Comparison of ENCODE assay signal across 16 cellular contexts in genomic region chr13:21948781-21949474, GRCh38.
A peak's percentile ranks its signal among the peaks of the same experiment; 100 is the strongest.
DNase-seq lines count a peak whose midpoint lies in the region; ATAC-seq and TF ChIP-seq lines count a peak whose summit lies in the region.
"Had no signal": no experiment of that assay in that cellular context is flagged by ENCODE, and none has a peak within 500 bp of the region (broad histone marks: within the 10 kb centered on the region; RNA-seq: fewer than 3 reads in every experiment).

No MANE protein-coding gene starts in this region.

- TF ChIP-seq CTCF in nephron progenitor cell (IDR thresholded peaks at IDR 0.05) (no peak), esophagus muscularis mucosa (IDR thresholded peaks at IDR 0.05) (no peak)

- no peaks in the 10 kb centered on the region for H3K4me1 ChIP-seq in esophagus muscularis mucosa
- H3K4me1 ChIP-seq: vagina had no signal

- peaks cover 20% of the 10 kb centered on the region for H3K4me1 Mint-ChIP-seq in nephron progenitor cell
- H3K4me1 Mint-ChIP-seq: activated naive CD8-positive, alpha-beta T cell treated with anti-CD3 and anti-CD28 coated beads for 36 hours had no signal

- TF ChIP-seq EP300 in esophagus muscularis mucosa (IDR thresholded peaks at IDR 0.05) = no peak

- no peak overlapping the region for H3K27ac Mint-ChIP-seq in nephron progenitor cell
- H3K27ac Mint-ChIP-seq: activated naive CD8-positive, alpha-beta T cell treated with anti-CD3 and anti-CD28 coated beads for 36 hours; memory B cell; stimulated activated naive CD8-positive, alpha-beta T cell treated with anti-CD3 and anti-CD28 coated beads, Interleukin-15, Interleukin-2, amounts not matched to agents 100 ng/mL and 50 ng/mL, for 24 hours had no signal

- DNase-seq in nephron progenitor cell (no peak), iPS-NIHi7 (ENCODE audit: extremely low spot score) (no peak), SHP77 treated with DMSO at 0.1 percent for 48 hours (lab: John Stamatoyannopoulos, UW) (no peak), esophagus muscularis mucosa (ENCODE audit: extremely low spot score) (no peak)
- DNase-seq: activated naive CD8-positive, alpha-beta T cell treated with anti-CD3 and anti-CD28 coated beads for 36 hours; C1 segment of cervical spinal cord; effector CD8-positive, alpha-beta T cell; GM23248; NCI-H446 treated with DMSO at 0.1 percent for 48 hours had no signal

- no peak for TF ChIP-seq POLR2A in esophagus muscularis mucosa (IDR thresholded peaks at IDR 0.05; ENCODE audit: low read depth)

- no peak overlapping the region for H3K4me3 ChIP-seq in esophagus muscularis mucosa
- H3K4me3 ChIP-seq: cardiac muscle cell, GM23248, vagina had no signal

- peaks cover 39% of the 10 kb centered on the region for H3K9me3 Mint-ChIP-seq in nephron progenitor cell

- intact Hi-C loops in esophagus muscularis mucosa (cut with DNase I) = no loop called here

- H3K27me3 ChIP-seq in esophagus muscularis mucosa = no peaks in the 10 kb centered on the region
- H3K27me3 ChIP-seq: cardiac muscle cell, vagina had no signal

- no peaks in the 10 kb centered on the region for H3K36me3 ChIP-seq in esophagus muscularis mucosa
- H3K36me3 ChIP-seq: cardiac muscle cell, vagina had no signal

- ATAC-seq in GM18909 (IDR thresholded peaks at IDR 0.05; ENCODE audit: poor library complexity, unreplicated experiment) = peak; percentile 83
- peak; percentile 66 for ATAC-seq in GM21619 (IDR thresholded peaks at IDR 0.05; ENCODE audit: unreplicated experiment)
- ATAC-seq in HG03066 (IDR thresholded peaks at IDR 0.05; ENCODE audit: low read depth, unreplicated experiment) = peak; percentile 64

- no peak overlapping the region for H3K27ac ChIP-seq in esophagus muscularis mucosa (replicated peaks in 1 of 4)
- H3K27ac ChIP-seq: cardiac muscle cell, GM23248, vagina had no signal

- no peaks in the 10 kb centered on the region for H3K27me3 Mint-ChIP-seq in nephron progenitor cell (ENCODE audit: low read depth, poor library complexity)
- H3K27me3 Mint-ChIP-seq: activated naive CD8-positive, alpha-beta T cell treated with anti-CD3 and anti-CD28 coated beads for 36 hours; stimulated activated naive CD8-positive, alpha-beta T cell treated with anti-CD3 and anti-CD28 coated beads, Interleukin-15, Interleukin-2, amounts not matched to agents 100 ng/mL and 50 ng/mL, for 24 hours had no signal

- peaks cover 13% of the 10 kb centered on the region for H3K36me3 Mint-ChIP-seq in nephron progenitor cell (ENCODE audit: low read depth)

- peaks cover 0 to 24% (median 18%) of the 10 kb centered on the region in 4 donors for H3K9me3 ChIP-seq in esophagus muscularis mucosa
- H3K9me3 ChIP-seq: vagina had no signal

- WGBS in esophagus muscularis mucosa = 32% methylated on average over 8 of the region's 15 CpGs

- H3K4me3 Mint-ChIP-seq in nephron progenitor cell = peak overlapping the region; percentile 11
- H3K4me3 Mint-ChIP-seq: activated naive CD8-positive, alpha-beta T cell treated with anti-CD3 and anti-CD28 coated beads for 36 hours; memory B cell; stimulated activated naive CD8-positive, alpha-beta T cell treated with anti-CD3 and anti-CD28 coated beads, Interleukin-15, Interleukin-2, amounts not matched to agents 100 ng/mL and 50 ng/mL, for 24 hours had no signal
